Comparison of ENCODE assay signal across 22 cellular contexts in the genomic region with DNA sequence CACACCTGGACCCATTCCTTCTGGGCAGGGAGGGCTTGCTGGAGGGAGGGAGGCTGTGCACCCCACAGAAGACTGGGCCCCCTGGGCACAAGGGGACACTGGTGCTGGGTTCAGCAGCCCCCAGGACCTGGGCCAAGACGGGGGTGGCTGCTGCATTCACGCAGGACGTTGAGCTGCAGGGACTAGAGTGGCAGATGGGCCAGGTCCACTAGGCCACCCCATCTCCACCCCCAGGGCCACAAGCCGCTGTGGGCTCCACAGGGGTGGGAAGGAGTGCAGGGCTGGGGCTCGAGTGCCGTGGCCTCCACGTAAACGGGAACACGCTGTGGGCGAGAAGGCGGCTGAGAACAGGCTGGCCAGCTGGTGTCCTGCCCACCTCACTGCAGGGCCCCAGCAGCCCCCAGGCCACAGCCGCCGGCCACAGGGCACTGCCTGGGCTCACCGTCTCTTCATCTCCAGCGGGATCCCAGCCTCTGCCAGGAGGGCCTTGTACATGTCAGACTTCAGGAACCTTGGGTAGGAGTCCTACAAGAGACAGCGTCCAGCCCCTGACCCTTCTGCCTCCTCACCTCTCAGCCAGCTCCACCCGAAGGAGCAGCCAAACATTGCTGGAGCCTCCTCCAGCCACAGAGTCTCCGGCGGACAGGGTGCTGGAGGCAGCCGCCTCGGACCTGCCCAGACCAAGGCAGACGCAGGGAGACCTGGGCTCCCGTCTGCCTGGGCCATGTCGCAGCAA. TPM values are rescaled to one million over a fixed set of nuclear protein-coding genes. Genes with fewer than 3 reads are reported as not detected.
"Had no signal": no experiment of that assay in that cellular context is flagged by ENCODE, and none has a peak within 500 bp of the region (broad histone marks: within the 10 kb centered on the region; RNA-seq: fewer than 3 reads in every experiment).

No MANE protein-coding gene starts in this region.

- H3K4me3 ChIP-seq: gastrocnemius medialis, heart left ventricle, mucosa of descending colon, sigmoid colon, spleen, testis had no signal

- H3K36me3 Mint-ChIP-seq: naive thymus-derived CD4-positive, alpha-beta T cell; T-cell; type B pancreatic cell had no signal

- H3K9me3 ChIP-seq: gastrocnemius medialis, heart left ventricle, mucosa of descending colon, sigmoid colon, spleen, testis had no signal

- H3K4me1 Mint-ChIP-seq: activated B cell treated with CpG ODN at 0.5 μM for 24 hours; central memory CD8-positive, alpha-beta T cell; stimulated activated memory B cell treated with anti-CD40 and anti-IgM and Interleukin-4, amounts not matched to agents 10 μg/mL and 1 μg/mL and 100 μg/mL, for 72 hours had no signal

- DNase-seq: activated B cell treated with CpG ODN at 0.5 μM for 24 hours; activated CD4-positive, alpha-beta T cell treated with anti-CD3 and anti-CD28 coated beads for 4 hours; activated CD8-positive, alpha-beta T cell treated with anti-CD3 and anti-CD28 coated beads for 36 hours; activated naive CD4-positive, alpha-beta T cell treated with anti-CD3 and anti-CD28 coated beads, Interleukin-2, amount 50 U/mL, for 16 hours; activated T-cell treated with anti-CD3 and anti-CD28 coated beads, Interleukin-2, amount 50 U/mL, for 4 hours; cortex of kidney; effector CD4-positive, alpha-beta T cell; gastrocnemius medialis; kidney glomerular epithelial cell; mesenchymal stem cell; naive thymus-derived CD4-positive, alpha-beta T cell; sigmoid colon; spleen; stimulated activated CD4-positive, alpha-beta T cell treated with anti-CD3 and anti-CD28 coated beads, Interleukin-4, amount 100 ng/mL, for 4 hours; T-cell; testis had no signal

- H3K9me3 Mint-ChIP-seq: activated B cell treated with CpG ODN at 0.5 μM for 24 hours; activated CD8-positive, alpha-beta T cell treated with anti-CD3 and anti-CD28 coated beads for 36 hours; activated T-cell treated with anti-CD3 and anti-CD28 coated beads, Interleukin-2, amount 50 U/mL, for 4 hours; central memory CD8-positive, alpha-beta T cell; stimulated activated memory B cell treated with anti-CD40 and anti-IgM and Interleukin-4, amounts not matched to agents 10 μg/mL and 1 μg/mL and 100 μg/mL, for 72 hours; T-cell; type B pancreatic cell had no signal

- H3K4me1 ChIP-seq: heart left ventricle had no signal

- H3K4me3 Mint-ChIP-seq: activated B cell treated with CpG ODN at 0.5 μM for 24 hours; activated CD8-positive, alpha-beta T cell treated with anti-CD3 and anti-CD28 coated beads for 36 hours; activated T-cell treated with anti-CD3 and anti-CD28 coated beads, Interleukin-2, amount 50 U/mL, for 4 hours; central memory CD8-positive, alpha-beta T cell; naive thymus-derived CD4-positive, alpha-beta T cell; stimulated activated memory B cell treated with anti-CD40 and anti-IgM and Interleukin-4, amounts not matched to agents 10 μg/mL and 1 μg/mL and 100 μg/mL, for 72 hours; T-cell; type B pancreatic cell had no signal

- H3K27ac ChIP-seq: gastrocnemius medialis, heart left ventricle, sigmoid colon, spleen, testis had no signal

- H3K27me3 ChIP-seq: sigmoid colon, testis had no signal

- H3K27me3 Mint-ChIP-seq: central memory CD8-positive, alpha-beta T cell; T-cell had no signal

- H3K27ac Mint-ChIP-seq: activated B cell treated with CpG ODN at 0.5 μM for 24 hours; activated CD8-positive, alpha-beta T cell treated with anti-CD3 and anti-CD28 coated beads for 36 hours; naive thymus-derived CD4-positive, alpha-beta T cell; stimulated activated memory B cell treated with anti-CD40 and anti-IgM and Interleukin-4, amounts not matched to agents 10 μg/mL and 1 μg/mL and 100 μg/mL, for 72 hours; T-cell; type B pancreatic cell had no signal

RNA-seq across cellular contexts. Expression of gene RGS11, which starts 6.5 kb away (rescaled TPM):
- total RNA-seq: activated B cell treated with CpG ODN at 0.5 μM for 24 hours; activated CD8-positive, alpha-beta T cell treated with anti-CD3 and anti-CD28 coated beads for 36 hours had no signal
- polyA plus RNA-seq: naive thymus-derived CD4-positive, alpha-beta T cell had no signal

RNA-seq across cellular contexts. Expression of gene ARHGDIG, which starts 11.2 kb away (rescaled TPM):
- total RNA-seq: activated B cell treated with CpG ODN at 0.5 μM for 24 hours; activated CD8-positive, alpha-beta T cell treated with anti-CD3 and anti-CD28 coated beads for 36 hours; activated T-cell treated with anti-CD3 and anti-CD28 coated beads, Interleukin-2, amount 50 U/mL, for 4 hours; spleen had no signal
- polyA plus RNA-seq: liver; naive thymus-derived CD4-positive, alpha-beta T cell had no signal

RNA-seq across cellular contexts. Expression of gene PDIA2, which starts 13.7 kb away (rescaled TPM):
- total RNA-seq: activated B cell treated with CpG ODN at 0.5 μM for 24 hours; activated CD8-positive, alpha-beta T cell treated with anti-CD3 and anti-CD28 coated beads for 36 hours; activated T-cell treated with anti-CD3 and anti-CD28 coated beads, Interleukin-2, amount 50 U/mL, for 4 hours had no signal
- polyA plus RNA-seq: naive thymus-derived CD4-positive, alpha-beta T cell had no signal
